26 cellular contexts compared by ENCODE assay signal in the genomic region with DNA sequence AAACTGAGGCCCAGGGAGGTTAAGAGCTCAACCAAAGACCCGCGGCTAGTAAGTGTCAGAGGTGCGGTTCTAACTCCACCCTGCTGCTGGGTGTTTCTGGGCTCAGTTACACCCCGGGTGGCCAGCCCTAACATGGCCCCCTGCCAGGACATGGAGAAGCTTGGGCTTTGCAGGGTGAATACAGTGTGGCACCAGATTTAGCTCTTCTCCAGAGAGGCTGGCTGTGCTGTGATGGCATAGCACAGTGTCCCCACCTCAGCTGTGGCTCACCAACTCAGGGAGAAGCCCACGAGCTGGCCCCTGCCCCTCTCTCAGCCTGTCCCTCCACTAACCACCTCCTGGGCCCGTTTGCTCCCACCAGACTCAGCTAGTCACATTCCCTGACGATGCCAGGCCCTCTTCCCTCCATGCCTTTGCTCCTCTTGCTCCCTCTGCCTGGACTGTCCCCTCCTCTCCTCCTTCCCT. TPM values are rescaled to one million over a fixed set of nuclear protein-coding genes. Genes with fewer than 3 reads are reported as not detected.
DNase-seq lines count a peak whose midpoint lies in the region; ATAC-seq and TF ChIP-seq lines count a peak whose summit lies in the region.
"Had no signal": no experiment of that assay in that cellular context is flagged by ENCODE, and none has a peak within 500 bp of the region (broad histone marks: within the 10 kb centered on the region; RNA-seq: fewer than 3 reads in every experiment).

No MANE protein-coding gene starts in this region.

- H3K27ac Mint-ChIP-seq in T-helper 1 cell treated with Interleukin-12 subunit alpha and Interleukin-12 subunit beta and Interleukin-4 antibody, amounts not matched to agents 30 μg/mL and 1 μg/mL, for 36 hours: peak overlapping the region; percentile 55
- H3K27ac Mint-ChIP-seq in endodermal cell: no peak overlapping the region

- no peak overlapping the region for H4K5ac ChIP-seq in IMR-90 (ENCODE audit: low read depth, low read length)

- H4K20me1 ChIP-seq in IMR-90 (ENCODE audit: insufficient read depth, low read length): no peaks in the 10 kb centered on the region

- peaks cover 34% of the 10 kb centered on the region for H3K36me3 Mint-ChIP-seq in T-helper 1 cell treated with Interleukin-12 subunit alpha and Interleukin-12 subunit beta and Interleukin-4 antibody, amounts not matched to agents 30 μg/mL and 1 μg/mL, for 36 hours (ENCODE audit: low read depth)
- H3K36me3 Mint-ChIP-seq in endodermal cell (ENCODE audit: low read depth): no peaks in the 10 kb centered on the region

- H2AFZ ChIP-seq in IMR-90 (replicated peaks; ENCODE audit: low read length, poor library complexity): no peak overlapping the region

- H2AK9ac ChIP-seq in IMR-90 (replicated peaks; ENCODE audit: low read depth, low read length, poor library complexity): peak overlapping the region; percentile 21

- H3K56ac ChIP-seq in IMR-90 (ENCODE audit: extremely low read depth, insufficient read depth, low read length): no peak overlapping the region

- no TSS peak for BruUV-seq in IMR-90 (replicated peaks; lab: Mats Ljungman, UMichigan)

- H3K14ac ChIP-seq in IMR-90 (replicated peaks; ENCODE audit: low read depth, low read length): no peak overlapping the region

- no peak overlapping the region for H3K4me3 Mint-ChIP-seq in T-helper 1 cell treated with Interleukin-12 subunit alpha and Interleukin-12 subunit beta and Interleukin-4 antibody, amounts not matched to agents 30 μg/mL and 1 μg/mL, for 36 hours
- H3K4me3 Mint-ChIP-seq in endodermal cell: no peak overlapping the region

- no peak overlapping the region for H2AK5ac ChIP-seq in IMR-90 (ENCODE audit: low read depth, low read length)

- in situ Hi-C loops in IMR-90 (cut with MboI; ENCODE audit: low sequenced_read_pairs): no loop called here

- H3K27me3 ChIP-seq in IMR-90 (ENCODE audit: control insufficient read depth, insufficient read depth, low read length) (no peaks in the 10 kb centered on the region), endodermal cell (ENCODE audit: control insufficient read depth, insufficient read depth, low read length, poor library complexity, severe bottlenecking) (no peaks in the 10 kb centered on the region), ovary (no peaks in the 10 kb centered on the region)
- H3K27me3 ChIP-seq: cardiac muscle cell, stomach had no signal

- H3K18ac ChIP-seq in IMR-90 (ENCODE audit: low read depth, low read length): no peak overlapping the region

- no peaks in the 10 kb centered on the region for H3K9me3 Mint-ChIP-seq in T-helper 1 cell treated with Interleukin-12 subunit alpha and Interleukin-12 subunit beta and Interleukin-4 antibody, amounts not matched to agents 30 μg/mL and 1 μg/mL, for 36 hours
- H3K9me3 Mint-ChIP-seq in endodermal cell: no peaks in the 10 kb centered on the region

- H3K27ac ChIP-seq in IMR-90 (ENCODE audit: insufficient read depth, low read length): no peak overlapping the region
- H3K27ac ChIP-seq in endodermal cell (ENCODE audit: low read depth, low read length): no peak overlapping the region
- H3K27ac ChIP-seq in ovary: no peak overlapping the region
- H3K27ac ChIP-seq: cardiac muscle cell, left ventricle myocardium inferior, prostate gland, RWPE1, stomach had no signal

- H3K4me3 ChIP-seq in IMR-90 (ENCODE audit: insufficient read depth, low read depth, low read length): no peak overlapping the region
- H3K4me3 ChIP-seq in endodermal cell (ENCODE audit: low read length): no peak overlapping the region
- no peak overlapping the region for H3K4me3 ChIP-seq in ovary
- H3K4me3 ChIP-seq: cardiac muscle cell, left ventricle myocardium inferior, prostate gland, stomach had no signal

- no peak for TF ChIP-seq RAD21 in IMR-90 (IDR thresholded peaks at IDR 0.05; ENCODE audit: low read length)

- H3K4me1 ChIP-seq in IMR-90 (ENCODE audit: control insufficient read depth, insufficient read depth, low read length): no peaks in the 10 kb centered on the region
- H3K4me1 ChIP-seq in endodermal cell (ENCODE audit: control insufficient read depth, insufficient read depth, low read length): no peaks in the 10 kb centered on the region
- H3K4me1 ChIP-seq in ovary (ENCODE audit: insufficient read depth): no peaks in the 10 kb centered on the region
- H3K4me1 ChIP-seq: prostate gland had no signal

- H2BK15ac ChIP-seq in IMR-90 (ENCODE audit: low read depth, low read length): no peak overlapping the region

- no peak for TF ChIP-seq POLR2A in IMR-90 (IDR thresholded peaks at IDR 0.05; ENCODE audit: low read depth, low read length)
- no peak for TF ChIP-seq POLR2A in ovary (IDR thresholded peaks at IDR 0.05)

- H3K4me2 ChIP-seq in IMR-90 (ENCODE audit: low read depth, low read length): no peak overlapping the region

- peaks cover 64% of the 10 kb centered on the region for H3K4me1 Mint-ChIP-seq in T-helper 1 cell treated with Interleukin-12 subunit alpha and Interleukin-12 subunit beta and Interleukin-4 antibody, amounts not matched to agents 30 μg/mL and 1 μg/mL, for 36 hours (ENCODE audit: low read depth)
- H3K4me1 Mint-ChIP-seq in endodermal cell: no peaks in the 10 kb centered on the region

- dilution Hi-C loops in IMR-90 (cut with HindIII; ENCODE audit: low sequenced_read_pairs, unreplicated experiment): no loop called here

- DNase-seq in T-helper 1 cell (no peak), IMR-90 (no peak), endodermal cell (peak; percentile 34), sciatic nerve (ENCODE audit: low spot score) (peak; percentile 50), COR-L47 (lab: John Stamatoyannopoulos, UW) (no peak), ovary (no peak)
- DNase-seq: 8988T; activated naive CD4-positive, alpha-beta T cell; amygdala; DMS79 treated with DMSO at 0.1 percent for 48 hours; Kasumi-1; left ventricle myocardium inferior; midbrain; NCI-H1694 treated with DMSO at 0.1 percent for 48 hours; NCI-H748 treated with DMSO at 0.1 percent for 48 hours; small intestine; stomach; trophoblast cell had no signal

- no peak overlapping the region for H4K91ac ChIP-seq in IMR-90 (ENCODE audit: insufficient read depth, low read depth, low read length)

- H3K4ac ChIP-seq in IMR-90 (ENCODE audit: low read depth, low read length): no peak overlapping the region

- H3K23ac ChIP-seq in IMR-90 (ENCODE audit: low read depth, low read length): no peak overlapping the region

- no peak overlapping the region for H3K9ac ChIP-seq in IMR-90 (ENCODE audit: low read depth, low read length)
- H3K9ac ChIP-seq in endodermal cell (ENCODE audit: extremely low read depth, low read length, poor library complexity, severe bottlenecking): no peak overlapping the region

- TF ChIP-seq CTCF in IMR-90 (conservative IDR thresholded peaks at IDR 0.05; ENCODE audit: low read depth, low read length) (no peak), endodermal cell (conservative IDR thresholded peaks at IDR 0.05) (no peak), ovary (IDR thresholded peaks at IDR 0.05) (no peak)

- no peak for ATAC-seq in IMR-90 (ENCODE audit: low read depth)
- no peak for ATAC-seq in sciatic nerve
- ATAC-seq in GM21528 (IDR thresholded peaks at IDR 0.05; ENCODE audit: low FRiP score, unreplicated experiment): no peak
- ATAC-seq: activated CD4-positive, CD25-positive, alpha-beta regulatory T cell treated with anti-CD3 and anti-CD28 coated beads, Interleukin-2, amount 50 U/mL, for 24 hours; SK-N-SH treated with all-trans-retinoic acid at 6 μM for 48 hours had no signal

- no peak overlapping the region for H4K8ac ChIP-seq in IMR-90 (ENCODE audit: low read depth in 2 of 2, low read length in 2 of 2)

- H3K9me3 ChIP-seq in IMR-90 (ENCODE audit: control insufficient read depth, insufficient read depth, low read length) (no peaks in the 10 kb centered on the region), endodermal cell (ENCODE audit: control insufficient read depth, low read length) (no peaks in the 10 kb centered on the region), ovary (no peaks in the 10 kb centered on the region)
- H3K9me3 ChIP-seq: left ventricle myocardium inferior, prostate gland, stomach had no signal

- H2BK5ac ChIP-seq in IMR-90 (ENCODE audit: low read depth, low read length, poor library complexity, severe bottlenecking): no peak overlapping the region

- H2BK120ac ChIP-seq in IMR-90 (ENCODE audit: low read depth, low read length): no peak overlapping the region

- CTCF ChIA-PET in IMR-90 (lab: Yijun Ruan, JAX): no interaction called here

- peaks cover 3% of the 10 kb centered on the region for H3K36me3 ChIP-seq in IMR-90 (ENCODE audit: control insufficient read depth, insufficient read depth, low read length)
- H3K36me3 ChIP-seq in endodermal cell (ENCODE audit: control insufficient read depth, insufficient read depth, low read length): no peaks in the 10 kb centered on the region
- H3K36me3 ChIP-seq in ovary: no peaks in the 10 kb centered on the region
- H3K36me3 ChIP-seq: prostate gland had no signal

- H3K79me1 ChIP-seq in IMR-90 (ENCODE audit: low read depth in 1 of 2, low read length in 2 of 2): no peaks in the 10 kb centered on the region

- 0 out of 2 replicates have a peak, but pooled peaks cover 4% of the 10 kb centered on the region for H3K9me1 ChIP-seq in IMR-90 (ENCODE audit: insufficient read depth, low read length)

- intact Hi-C loops in IMR-90 (cut with micrococcal nuclease): no loop called here
- intact Hi-C loops in sciatic nerve (cut with DNase I): no loop called here
- intact Hi-C loops in ovary (cut with DNase I): no loop called here

- H3K27me3 Mint-ChIP-seq in T-helper 1 cell treated with Interleukin-12 subunit alpha and Interleukin-12 subunit beta and Interleukin-4 antibody, amounts not matched to agents 30 μg/mL and 1 μg/mL, for 36 hours (ENCODE audit: low read depth): no peaks in the 10 kb centered on the region
- no peaks in the 10 kb centered on the region for H3K27me3 Mint-ChIP-seq in endodermal cell (ENCODE audit: insufficient read depth)

- POLR2A ChIA-PET in IMR-90 (lab: Charles Lee; ENCODE audit: unreplicated experiment): no interaction called here

- no peak for TF ChIP-seq EP300 in ovary (IDR thresholded peaks at IDR 0.05)

- 79% methylated on average over 6 of the region's 7 CpGs; no CpG with 5 or more reads in 1 of the 2 experiments for WGBS in IMR-90 (ENCODE audit: extremely low coverage in 2 of 2, insufficient read length in 1 of 2), 2 experiments
- 84 to 97% methylated on average over 5 to 7 of the region's 7 CpGs for WGBS in endodermal cell (ENCODE audit: insufficient coverage in 1 of 2, insufficient read length in 1 of 2), 2 experiments
- 85 to 92% (median 87%) methylated on average over 7 of the region's 7 CpGs for WGBS in ovary, 3 donors

- H2BK20ac ChIP-seq in IMR-90 (ENCODE audit: low read depth, low read length): no peak overlapping the region

RNA-seq across cellular contexts. Expression of a gene that starts 7.0 kb away (rescaled TPM):
- total RNA-seq in IMR-90 (2012; rRNA removed): under 0.01 TPM in 2 replicates
- polyA plus RNA-seq in IMR-90 (2012; rRNA removed): 0.80 TPM in 2 replicates
- polyA plus RNA-seq in IMR-90 (2012; cell fraction: cytosol; rRNA removed): 0.05 and 0.24 TPM in 2 replicates
- polyA plus RNA-seq in IMR-90 (2012; cell fraction: nucleus; rRNA removed; ENCODE audit: low replicate concordance): 5.7 and 10.3 TPM in 2 replicates
- total RNA-seq in endodermal cell: 1 to 10 TPM; 1.9 to 3.5 TPM
- polyA plus RNA-seq in endodermal cell (2013, experiment 1 of 2): 0.61 TPM
- 1.1 TPM for polyA plus RNA-seq in endodermal cell (2013, experiment 2 of 2)
- total RNA-seq in sciatic nerve: 2.6 TPM
- total RNA-seq in ovary: 1 to 10 TPM in 5 of 7 donors, under 1 TPM in 2; 0.72 to 2.2 (median 1.2) TPM
- polyA plus RNA-seq in ovary: under 1 TPM; 0.70 to 0.84 TPM

RNA-seq across cellular contexts. Expression of a gene that starts 19.2 kb away (rescaled TPM):
- 2.0 and 2.2 TPM in 2 replicates for total RNA-seq in IMR-90 (2012; rRNA removed)
- polyA plus RNA-seq in IMR-90 (2012; rRNA removed): 11.9 and 12.0 TPM in 2 replicates
- 11.1 and 16.7 TPM in 2 replicates for polyA plus RNA-seq in IMR-90 (2012; cell fraction: cytosol; rRNA removed)
- polyA plus RNA-seq in IMR-90 (2012; cell fraction: nucleus; rRNA removed; ENCODE audit: low replicate concordance): 5.0 and 5.4 TPM in 2 replicates
- total RNA-seq in endodermal cell: 100 to 1,000 TPM; 140 to 202 TPM
- polyA plus RNA-seq in endodermal cell (2013, experiment 1 of 2): 109 TPM
- polyA plus RNA-seq in endodermal cell (2013, experiment 2 of 2): 103 TPM
- total RNA-seq in sciatic nerve: 43.1 TPM
- 10 to 100 TPM in 5 of 7 donors, 1 to 10 TPM in 2; 3.7 to 86.9 (median 16.5) TPM for total RNA-seq in ovary
- polyA plus RNA-seq in ovary: 10 to 100 TPM in 1 of 2 donors, 1 to 10 TPM in 1; 4.9 to 31.5 TPM

RNA-seq across cellular contexts. Expression of a gene that starts 51.0 kb away (rescaled TPM):
- total RNA-seq in IMR-90 (2012; rRNA removed): 0.18 and 0.28 TPM in 2 replicates
- 0.10 and 0.48 TPM in 2 replicates for polyA plus RNA-seq in IMR-90 (2012; rRNA removed)
- 0.14 TPM in 1 of 2 replicates, not detected in the other for polyA plus RNA-seq in IMR-90 (2012; cell fraction: cytosol; rRNA removed)
- 0.15 and 0.33 TPM in 2 replicates for polyA plus RNA-seq in IMR-90 (2012; cell fraction: nucleus; rRNA removed; ENCODE audit: low replicate concordance)
- total RNA-seq in endodermal cell: 1 to 10 TPM in 1 of 2 donors, under 1 TPM in 1; 0.44 to 1.2 TPM
- 0.43 TPM for polyA plus RNA-seq in endodermal cell (2013, experiment 1 of 2)
- 0.58 TPM for polyA plus RNA-seq in endodermal cell (2013, experiment 2 of 2)
- total RNA-seq in sciatic nerve: 0.62 TPM
- total RNA-seq in ovary: 10 to 100 TPM in 1 of 7 donors, 1 to 10 TPM in 3, under 1 TPM in 2, not detected in 1; 0.48 to 23.3 (median 2.5) TPM
- under 1 TPM in 1 of 2 donors, not detected in 1; 0.36 TPM for polyA plus RNA-seq in ovary
- total RNA-seq: dermis microvascular lymphatic vessel endothelial cell, left ventricle myocardium inferior, stomach had no signal
- polyA plus RNA-seq: cardiac muscle cell had no signal

Comparison
In these comparisons a context has a peak if more than half of its experiments do, and no peak if none do; other contexts are left out.
1. DNase-seq: peak in endodermal cell (single experiment) and sciatic nerve (single experiment); none in T-helper 1 cell (0 of 5), IMR-90 (single experiment), COR-L47 (single experiment) and ovary (0 of 5).